9 cellular contexts compared by ENCODE assay signal in the genomic region with DNA sequence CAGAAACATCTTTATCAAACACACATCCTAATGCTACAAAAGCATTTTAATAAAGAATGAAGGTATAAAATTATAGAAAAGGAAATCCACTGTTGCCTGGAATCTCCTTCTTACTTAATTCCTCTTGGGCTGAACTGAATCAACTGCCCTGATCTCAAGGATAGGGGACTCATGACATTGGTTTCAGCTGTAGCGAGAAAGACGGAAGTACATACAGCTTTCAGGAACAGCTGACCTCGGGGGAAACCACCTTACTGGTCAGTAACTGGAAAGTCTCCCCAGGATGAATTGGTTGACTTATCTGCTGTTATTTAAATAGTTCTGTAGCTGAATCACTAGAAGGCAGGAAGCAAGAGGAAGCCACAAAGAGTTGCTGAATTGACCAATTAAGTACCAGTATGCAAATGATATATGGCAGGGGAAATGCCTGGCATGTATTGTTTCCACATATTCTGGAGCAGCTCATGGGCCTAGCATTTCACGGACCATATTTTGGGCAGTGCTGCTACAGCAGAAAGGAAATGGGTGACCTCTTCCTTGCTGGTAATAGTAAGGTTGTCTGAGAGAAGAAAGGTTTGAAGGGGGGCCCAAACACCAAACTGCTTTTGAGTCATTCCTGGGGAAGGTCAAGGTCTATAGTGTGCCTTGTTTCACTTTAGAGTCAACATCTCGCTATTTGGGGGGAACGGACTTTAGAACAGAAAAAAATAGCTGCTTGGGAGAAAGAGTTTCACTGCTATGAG. TPM values are rescaled to one million over a fixed set of nuclear protein-coding genes. Genes with fewer than 3 reads are reported as not detected.
DNase-seq lines count a peak whose midpoint lies in the region; ATAC-seq, FAIRE-seq and TF ChIP-seq lines count a peak whose summit lies in the region.
"Had no signal": no experiment of that assay in that cellular context is flagged by ENCODE, and none has a peak within 500 bp of the region (broad histone marks: within the 10 kb centered on the region; RNA-seq: fewer than 3 reads in every experiment).

No MANE protein-coding gene starts in this region.

- H3K9me3 ChIP-seq in PC-3 (ENCODE audit: low read length) (no peaks in the 10 kb centered on the region), GM12878 (replicated peaks; ENCODE audit: control insufficient read depth, insufficient read depth, low read length) (no peaks in the 10 kb centered on the region), lower lobe of right lung (no peaks in the 10 kb centered on the region)
- H3K9me3 ChIP-seq: Peyer's patch had no signal

- peaks cover 17% of the 10 kb centered on the region for H3K4me1 ChIP-seq in PC-3 (ENCODE audit: insufficient read depth, low read length)
- H3K4me1 ChIP-seq in GM12878 (ENCODE audit: control insufficient read depth, insufficient read depth, low read length): peaks cover 13% of the 10 kb centered on the region; the same call in 1 of the 2 replicates
- H3K4me1 ChIP-seq in lower lobe of right lung: peaks cover 21% of the 10 kb centered on the region

- H2AFZ ChIP-seq in PC-3 (ENCODE audit: low read length): peak overlapping the region; percentile 59; the same call in 1 of the 2 replicates
- peak overlapping the region; percentile 22 for H2AFZ ChIP-seq in GM12878 (ENCODE audit: control insufficient read depth, low read depth, low read length)

- no peaks in the 10 kb centered on the region for H3K79me2 ChIP-seq in PC-3 (ENCODE audit: low read length)
- H3K79me2 ChIP-seq in GM12878 (ENCODE audit: control insufficient read depth, insufficient read depth, low read length): no peaks in the 10 kb centered on the region

- POLR2A ChIA-PET in PC-3 (lab: Charles Lee; ENCODE audit: unreplicated experiment) (no interaction called here), GM12878 (lab: Charles Lee) (interaction anchor here (0.5 to 1.5 kb wide), 8 partner anchors 9 to 305 kb away, joined by 3 to 7 read pairs (median 3); a partner anchor contains a TSS)

- intact Hi-C loops in PC-3 (cut with micrococcal nuclease) (no loop called here), GM12878 (cut with micrococcal nuclease; ENCODE audit: unreplicated experiment) (loop anchor here (5.0 kb wide), 1 partner anchor 198 kb away; a partner anchor contains a TSS), lower lobe of right lung (cut with DNase I) (no loop called here)

- peak overlapping the region; percentile 41 for H3K4me2 ChIP-seq in PC-3 (ENCODE audit: low read length)
- H3K4me2 ChIP-seq in GM12878 (ENCODE audit: control insufficient read depth, insufficient read depth): peak overlapping the region; percentile 28

- no peaks in the 10 kb centered on the region for H3F3A ChIP-seq in PC-3 (ENCODE audit: low read length, unreplicated experiment)

- no peaks in the 10 kb centered on the region for H4K20me1 ChIP-seq in PC-3 (ENCODE audit: low read length)
- H4K20me1 ChIP-seq in GM12878 (ENCODE audit: control insufficient read depth, insufficient read depth): no peaks in the 10 kb centered on the region

- BruUV-seq in PC-3 (replicated peaks; lab: Mats Ljungman, UMichigan): no TSS peak
- BruUV-seq in GM12878 (replicated peaks; lab: Mats Ljungman, UMichigan): no TSS peak

- TF ChIP-seq CTCF in PC-3 (conservative IDR thresholded peaks at IDR 0.05; ENCODE audit: low read depth, low read length) (no peak), GM12878 (IDR thresholded peaks at IDR 0.05 in 2 of 3, conservative IDR thresholded peaks at IDR 0.05 in 1 of 3; ENCODE audit: control insufficient read depth in 2 of 3, extremely low read depth in 1 of 3, insufficient read depth in 1 of 3, low read depth in 3 of 3, low read length in 3 of 3) (no peak), lower lobe of right lung (IDR thresholded peaks at IDR 0.05) (no peak)

- H3K4me3 ChIP-seq in PC-3 (ENCODE audit: low read length): 0 out of 2 replicates have a peak overlapping the region, but pooled peaks have one; percentile 13
- 0 out of 2 replicates have a peak overlapping the region, but pooled peaks have one; percentile 20 for H3K4me3 ChIP-seq in GM12878
- H3K4me3 ChIP-seq in lower lobe of right lung: no peak overlapping the region
- H3K4me3 ChIP-seq: Peyer's patch had no signal

- peak; percentile 91 for FAIRE-seq in GM12878 (lab: Jason Lieb, UNC)

- no peaks in the 10 kb centered on the region for H3K27me3 ChIP-seq in PC-3 (ENCODE audit: low read length)
- H3K27me3 ChIP-seq in GM12878 (replicated peaks in 1 of 2; ENCODE audit: control insufficient read depth in 2 of 2, insufficient read depth in 2 of 2, low read length in 1 of 2): no peaks in the 10 kb centered on the region
- no peaks in the 10 kb centered on the region for H3K27me3 ChIP-seq in lower lobe of right lung (ENCODE audit: low read depth)
- H3K27me3 ChIP-seq: Peyer's patch had no signal

- peak; percentile 97 for ATAC-seq in GM18861 (IDR thresholded peaks at IDR 0.05; ENCODE audit: unreplicated experiment)
- ATAC-seq in HG02981 (IDR thresholded peaks at IDR 0.05; ENCODE audit: unreplicated experiment): peak; percentile 98
- peak; percentile 95 for ATAC-seq in PC-3
- ATAC-seq in GM12878: peak; percentile 97
- ATAC-seq in lower lobe of right lung: peak; percentile 91 to 92

- H3K36me3 ChIP-seq in PC-3 (ENCODE audit: low read depth, low read length): no peaks in the 10 kb centered on the region
- peaks cover 10 to 44% of the 10 kb centered on the region in 2 experiments for H3K36me3 ChIP-seq in GM12878 (ENCODE audit: control insufficient read depth in 2 of 2, insufficient read depth in 2 of 2, low read length in 1 of 2)
- peaks cover 66% of the 10 kb centered on the region for H3K36me3 ChIP-seq in lower lobe of right lung

- DNase-seq in AG20443 (ENCODE audit: low spot score): peak; percentile 85
- peak; percentile 85 for DNase-seq in PC-3
- peak; percentile 94 for DNase-seq in GM12878 (ENCODE audit: low read depth, low spot score)
- DNase-seq in lower lobe of right lung: no peak
- DNase-seq in HuH-7.5 (ENCODE audit: low spot score): no peak
- DNase-seq in NCI-H446 treated with DMSO at 0.1 percent for 48 hours (lab: John Stamatoyannopoulos, UW): no peak

- 0 out of 2 replicates have a peak, but pooled peaks have one; percentile 39 for TF ChIP-seq POLR2A in GM12878 (IDR thresholded peaks at IDR 0.05; ENCODE audit: low read depth, low read length)

- in situ Hi-C loops in GM12878 (cut with MboI): no loop called here

- SMC1A ChIA-PET in GM12878 (lab: Charles Lee; ENCODE audit: uncharacterized antibody, unreplicated experiment): interaction anchor here (0.6 to 1.9 kb wide), 11 partner anchors 9 to 229 kb away, joined by 3 to 11 read pairs (median 6); a partner anchor contains a TSS

- H3K27ac ChIP-seq in PC-3 (ENCODE audit: low read length) (peak overlapping the region; percentile 69), GM12878 (ENCODE audit: control insufficient read depth, insufficient read depth) (peak overlapping the region; percentile 83), lower lobe of right lung (peak overlapping the region; percentile 34)

- H3K9me2 ChIP-seq in PC-3 (replicated peaks; ENCODE audit: low read length): no peaks in the 10 kb centered on the region

- CTCF ChIA-PET in PC-3 (lab: Charles Lee) (interaction anchor here (1.0 kb wide), 1 partner anchor 198 kb away, joined by 5 read pairs; a partner anchor contains a TSS), GM12878 (lab: Yijun Ruan, JAX) (interaction anchor here (0.6 to 2.5 kb wide), 13 partner anchors 9 to 1558 kb away, joined by 3 to 14 read pairs (median 4); a partner anchor contains a TSS)

- 8% methylated on average over 6 of the region's 6 CpGs for WGBS in GM12878 (ENCODE audit: insufficient coverage, insufficient replicate concordance, low lambda C conversion rate, missing lambda C conversion rate)

- H3K9ac ChIP-seq in PC-3 (ENCODE audit: low read length) (0 out of 2 replicates have a peak overlapping the region, but pooled peaks have one; percentile 12), GM12878 (ENCODE audit: control insufficient read depth, insufficient read depth, low read length) (no peak overlapping the region; the same call in 1 of the 2 replicates)

- RAD21 ChIA-PET in GM12878 (lab: Charles Lee; ENCODE audit: unreplicated experiment): interaction anchor here (0.5 to 2.2 kb wide), 7 partner anchors 51 to 1832 kb away, joined by 3 to 21 read pairs (median 3); a partner anchor contains a TSS

- TF ChIP-seq EP300 in GM12878 (IDR thresholded peaks at IDR 0.05; ENCODE audit: borderline replicate concordance in 1 of 2, control insufficient read depth in 1 of 2, low read depth in 2 of 2, low read length in 2 of 2): peak in 1 of 2 experiments; percentile 55; a peak in 2 of 4 replicates

- no peak for TF ChIP-seq RAD21 in GM12878 (IDR thresholded peaks at IDR 0.05; ENCODE audit: insufficient read depth, low read depth, low read length)

TF ChIP-seq in GM12878, 131 proteins besides CTCF, POLR2A, EP300 and RAD21 (continues in another document):
- TF ChIP-seq, protein P1, sequence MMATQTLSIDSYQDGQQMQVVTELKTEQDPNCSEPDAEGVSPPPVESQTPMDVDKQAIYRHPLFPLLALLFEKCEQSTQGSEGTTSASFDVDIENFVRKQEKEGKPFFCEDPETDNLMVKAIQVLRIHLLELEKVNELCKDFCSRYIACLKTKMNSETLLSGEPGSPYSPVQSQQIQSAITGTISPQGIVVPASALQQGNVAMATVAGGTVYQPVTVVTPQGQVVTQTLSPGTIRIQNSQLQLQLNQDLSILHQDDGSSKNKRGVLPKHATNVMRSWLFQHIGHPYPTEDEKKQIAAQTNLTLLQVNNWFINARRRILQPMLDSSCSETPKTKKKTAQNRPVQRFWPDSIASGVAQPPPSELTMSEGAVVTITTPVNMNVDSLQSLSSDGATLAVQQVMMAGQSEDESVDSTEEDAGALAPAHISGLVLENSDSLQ (IDR thresholded peaks at IDR 0.05): peak; percentile 28; the same call in 1 of the 2 replicates
- TF ChIP-seq SUPT20H (IDR thresholded peaks at IDR 0.05; ENCODE audit: borderline replicate concordance, control insufficient read depth, low read depth, low read length): no peak

RNA-seq across cellular contexts. Expression of a gene that starts 43.7 kb away (rescaled TPM):
- total RNA-seq in PC-3 (2014; rRNA removed) (13.9 and 25.3 TPM in 2 replicates), GM12878 (2014; rRNA removed) (0.05 and 0.17 TPM in 2 replicates), GM12878 (2014; rRNA removed; fragmentation: Illumina TruSeq; extraction: Trizol) (0.04 TPM in 1 of 2 replicates, not detected in the other), GM12878 (2021) (0.13 and 0.21 TPM in 2 replicates), lower lobe of right lung (18.3 TPM)
- total RNA-seq in GM12878 (2013; cell fraction: nucleolus; rRNA removed): 0.25 TPM in 1 of 2 replicates, not detected in the other
- 0.16 TPM for polyA plus RNA-seq in GM12878 (2011; ENCODE audit: low read depth)
- polyA plus RNA-seq in GM12878 (2011; rRNA removed) (0.09 and 0.10 TPM in 2 replicates), GM12878 (2014; fragmentation: Illumina TruSeq; extraction: Trizol) (0.07 and 0.21 TPM in 2 replicates), GM12878 (2014; fragmentation: Nextera tagmentation; extraction: Ambion mirVana) (not detected), GM12878 (2014; rRNA removed) (0.01 and 0.04 TPM in 2 replicates), GM12878 (2016; fragmentation: Nextera tagmentation; extraction: Ambion mirVana) (under 1 TPM; 0.05 to 0.09 TPM)
- 0.05 and 0.10 TPM in 2 replicates for polyA plus RNA-seq in GM12878 (2011; cell fraction: cytosol; rRNA removed)
- polyA plus RNA-seq in GM12878 (2011; cell fraction: nucleus; rRNA removed): 0.07 and 0.15 TPM in 2 replicates
- polyA plus RNA-seq in GM12878 (2012): 0.14 and 0.18 TPM in 2 replicates
- polyA minus RNA-seq in GM12878 (2011; rRNA and poly(A)+ RNA removed): not detected in 2 replicates
- 0.67 and 0.94 TPM in 2 replicates for polyA minus RNA-seq in GM12878 (2011; cell fraction: cytosol; rRNA and poly(A)+ RNA removed)
- polyA minus RNA-seq in GM12878 (2011; cell fraction: nucleus; rRNA and poly(A)+ RNA removed): 0.12 and 0.19 TPM in 2 replicates

Comparison
In these comparisons a context has a peak if more than half of its experiments do, and no peak if none do; other contexts are left out.
1. DNase-seq: peak in AG20443 (single experiment), PC-3 (single experiment) and GM12878 (single experiment); none in lower lobe of right lung (single experiment), HuH-7.5 (single experiment) and NCI-H446 treated with DMSO at 0.1 percent for 48 hours (single experiment).
2. RNA of a gene that starts 43.7 kb away (total RNA-seq): 18.3 TPM in lower lobe of right lung (single experiment) and 13.9 to 25.3 TPM in PC-3; 0.04 to 0.25 TPM in GM12878; every median in the first group is over 10 times any median in the second.
3. Peak in every context shown above with its lines, with median percentiles within 50 percentile points of each other: ATAC-seq and H3K27ac ChIP-seq.